21 cellular contexts compared by ENCODE assay signal in genomic region chr9:137626448-137626847, GRCh38. TPM values are rescaled to one million over a fixed set of nuclear protein-coding genes. Genes with fewer than 3 reads are reported as not detected.
DNase-seq lines count a peak whose midpoint lies in the region; ATAC-seq, FAIRE-seq and TF ChIP-seq lines count a peak whose summit lies in the region.
"Had no signal": no experiment of that assay in that cellular context is flagged by ENCODE, and none has a peak within 500 bp of the region (broad histone marks: within the 10 kb centered on the region; RNA-seq: fewer than 3 reads in every experiment).

No MANE protein-coding gene starts in this region.

- RAD21 ChIA-PET in GM12878 (lab: Charles Lee; ENCODE audit: unreplicated experiment) = no interaction called here

- no TSS peak for BruUV-seq in GM12878 (replicated peaks; lab: Mats Ljungman, UMichigan)

- no peak for TF ChIP-seq RAD21 in GM12878 (IDR thresholded peaks at IDR 0.05; ENCODE audit: insufficient read depth, low read depth, low read length)

- SMC1A ChIA-PET in GM12878 (lab: Charles Lee; ENCODE audit: uncharacterized antibody, unreplicated experiment) = no interaction called here

- peak overlapping the region; percentile 32 for H3K4me3 Mint-ChIP-seq in CD4-positive, alpha-beta T cell
- peak overlapping the region in 1 of 3 donors; percentile 44 for H3K4me3 Mint-ChIP-seq in T-cell
- H3K4me3 Mint-ChIP-seq: HFFc6, type B pancreatic cell had no signal

- no peak for TF ChIP-seq CTCF in CD4-positive, alpha-beta T cell (IDR thresholded peaks at IDR 0.05)
- TF ChIP-seq CTCF in GM12878 (IDR thresholded peaks at IDR 0.05 in 2 of 3, conservative IDR thresholded peaks at IDR 0.05 in 1 of 3; ENCODE audit: control insufficient read depth in 2 of 3, extremely low read depth in 1 of 3, insufficient read depth in 1 of 3, low read depth in 3 of 3, low read length in 3 of 3) = no peak

- H2AFZ ChIP-seq in GM12878 (ENCODE audit: control insufficient read depth, low read depth, low read length) = no peak overlapping the region

- no peak overlapping the region for H3K4me3 ChIP-seq in GM12878
- H3K4me3 ChIP-seq: lung had no signal

- in situ Hi-C loops in GM12878 (cut with MboI) = no loop called here

- H3K27ac ChIP-seq in CD4-positive, alpha-beta T cell (ENCODE audit: low read depth, low read length) = no peak overlapping the region
- no peak overlapping the region for H3K27ac ChIP-seq in GM12878 (ENCODE audit: control insufficient read depth, insufficient read depth)
- H3K27ac ChIP-seq: brain microvascular endothelial cell, VCaP had no signal

- peak overlapping the region; percentile 53 for H3K27ac Mint-ChIP-seq in CD4-positive, alpha-beta T cell
- H3K27ac Mint-ChIP-seq in T-cell = peak overlapping the region; percentile 69 to 83
- H3K27ac Mint-ChIP-seq: activated T-cell treated with anti-CD3 and anti-CD28 coated beads, Interleukin-2, amount 50 U/mL, for 72 hours; HFFc6; type B pancreatic cell had no signal

- peaks cover 59% of the 10 kb centered on the region for H3K4me1 Mint-ChIP-seq in CD4-positive, alpha-beta T cell (ENCODE audit: low read depth)
- peaks cover 61 to 68% (median 67%) of the 10 kb centered on the region in 3 donors for H3K4me1 Mint-ChIP-seq in T-cell

- H4K20me1 ChIP-seq in GM12878 (ENCODE audit: control insufficient read depth, insufficient read depth) = no peaks in the 10 kb centered on the region

- no peaks in the 10 kb centered on the region for H3K27me3 ChIP-seq in CD4-positive, alpha-beta T cell (ENCODE audit: control insufficient read depth, insufficient read depth, low read length)
- no peaks in the 10 kb centered on the region for H3K27me3 ChIP-seq in GM12878 (replicated peaks in 1 of 2; ENCODE audit: control insufficient read depth in 2 of 2, insufficient read depth in 2 of 2, low read length in 1 of 2)
- H3K27me3 ChIP-seq: brain microvascular endothelial cell had no signal

- no peak for FAIRE-seq in GM12878 (lab: Jason Lieb, UNC)
- FAIRE-seq: D721Med, frontal cortex, kidney had no signal

- no peak overlapping the region for H3K9ac ChIP-seq in GM12878 (ENCODE audit: control insufficient read depth, insufficient read depth, low read length)

- CTCF ChIA-PET in CD4-positive, alpha-beta T cell (lab: Charles Lee) = no interaction called here
- CTCF ChIA-PET in T-cell (lab: Charles Lee) (no interaction called here), GM12878 (lab: Yijun Ruan, JAX) (no interaction called here)

- peaks cover 44% of the 10 kb centered on the region for H3K4me1 ChIP-seq in GM12878 (ENCODE audit: control insufficient read depth, insufficient read depth, low read length)

- DNase-seq in CD4-positive, alpha-beta T cell = no peak
- peak; percentile 60 for DNase-seq in GF-D8 (lab: John Stamatoyannopoulos, UW)
- DNase-seq in T-cell = no peak
- no peak for DNase-seq in GM12878 (ENCODE audit: low read depth, low spot score)
- no peak for DNase-seq in C1 segment of cervical spinal cord (lab: John Stamatoyannopoulos, UW)
- no peak for DNase-seq in LoVo (ENCODE audit: low spot score)
- DNase-seq: activated T-cell treated with anti-CD3 and anti-CD28 coated beads, Interleukin-2, amount 50 U/mL, for 72 hours; brain microvascular endothelial cell; effector memory CD4-positive, alpha-beta T cell; HFFc6; kidney; NCI-H187 treated with DMSO at 0.1 percent for 48 hours; NK-92 treated with Interleukin-12 subunit alpha and Interleukin-12 subunit beta, amount 100 ng/mL, for 24 hours; stimulated activated CD4-positive, alpha-beta T cell treated with anti-CD3 and anti-CD28 coated beads, Interleukin-4, amount 100 ng/mL, for 1 hour had no signal

- H3K36me3 Mint-ChIP-seq in CD4-positive, alpha-beta T cell (ENCODE audit: low read depth) = peaks cover 5% of the 10 kb centered on the region
- peaks cover 3% of the 10 kb centered on the region for H3K36me3 Mint-ChIP-seq in T-cell

- intact Hi-C loops in CD4-positive, alpha-beta T cell (cut with DNase I, micrococcal nuclease) = no loop called here
- intact Hi-C loops in GM12878 (cut with micrococcal nuclease; ENCODE audit: unreplicated experiment) = no loop called here

- 0 out of 2 replicates have a peak overlapping the region, but pooled peaks have one; percentile 3 for H3K4me2 ChIP-seq in GM12878 (ENCODE audit: control insufficient read depth, insufficient read depth)

- POLR2A ChIA-PET in CD4-positive, alpha-beta T cell (lab: Charles Lee) = no interaction called here
- POLR2A ChIA-PET in T-cell (lab: Charles Lee) (no interaction called here), GM12878 (lab: Charles Lee) (no interaction called here)

- no peaks in the 10 kb centered on the region for H3K9me3 ChIP-seq in CD4-positive, alpha-beta T cell (ENCODE audit: control insufficient read depth, low read length)
- no peaks in the 10 kb centered on the region; the same call in 2 of the 3 replicates for H3K9me3 ChIP-seq in GM12878 (replicated peaks; ENCODE audit: control insufficient read depth, insufficient read depth, low read length)

- H3K36me3 ChIP-seq in GM12878 (ENCODE audit: control insufficient read depth in 2 of 2, insufficient read depth in 2 of 2, low read length in 1 of 2) = no peaks in the 10 kb centered on the region; a peak in 1 of 4 replicates
- H3K36me3 ChIP-seq: brain microvascular endothelial cell had no signal

- TF ChIP-seq POLR2A in GM12878 (IDR thresholded peaks at IDR 0.05; ENCODE audit: low read depth, low read length) = no peak

- ATAC-seq in CD4-positive, alpha-beta T cell (ENCODE audit: poor library complexity) = no peak
- ATAC-seq in T-cell (replicated peaks in 1 of 4) (no peak), GM12878 (no peak), GM18498 (IDR thresholded peaks at IDR 0.05; ENCODE audit: unreplicated experiment) (no peak)
- ATAC-seq: activated T-cell treated with anti-CD3 and anti-CD28 coated beads, Interleukin-2, amount 50 U/mL, for 72 hours; esophagus mucosa had no signal

- H3K79me2 ChIP-seq in GM12878 (ENCODE audit: control insufficient read depth, insufficient read depth, low read length) = peaks cover 95% of the 10 kb centered on the region

- no peak for TF ChIP-seq EP300 in GM12878 (IDR thresholded peaks at IDR 0.05; ENCODE audit: borderline replicate concordance in 1 of 2, control insufficient read depth in 1 of 2, low read depth in 2 of 2, low read length in 2 of 2)

- no peaks in the 10 kb centered on the region for H3K27me3 Mint-ChIP-seq in CD4-positive, alpha-beta T cell
- no peaks in the 10 kb centered on the region for H3K27me3 Mint-ChIP-seq in T-cell
- H3K27me3 Mint-ChIP-seq: type B pancreatic cell had no signal

- H3K9me3 Mint-ChIP-seq in CD4-positive, alpha-beta T cell = no peaks in the 10 kb centered on the region
- no peaks in the 10 kb centered on the region for H3K9me3 Mint-ChIP-seq in T-cell
- H3K9me3 Mint-ChIP-seq: activated T-cell treated with anti-CD3 and anti-CD28 coated beads, Interleukin-2, amount 50 U/mL, for 72 hours; HFFc6; type B pancreatic cell had no signal

- WGBS in GM12878 (ENCODE audit: insufficient coverage, insufficient replicate concordance, low lambda C conversion rate, missing lambda C conversion rate) = 100% methylated on average over 4 of the region's 4 CpGs

RNA-seq across cellular contexts. Expression of gene EHMT1, which starts 7.6 kb away (rescaled TPM):
- 10 to 100 TPM; 80.6 to 87.8 TPM for total RNA-seq in CD4-positive, alpha-beta T cell
- total RNA-seq in T-cell (100 to 1,000 TPM; 113 to 124 (median 121) TPM), GM12878 (2014; rRNA removed) (85.3 and 88.4 TPM in 2 replicates), GM12878 (2014; rRNA removed; fragmentation: Illumina TruSeq; extraction: Trizol) (38.1 and 44.4 TPM in 2 replicates), GM12878 (2021) (97.3 and 100 TPM in 2 replicates)
- total RNA-seq in GM12878 (2013; cell fraction: nucleolus; rRNA removed) = 216 and 231 TPM in 2 replicates
- polyA plus RNA-seq in GM12878 (2011; ENCODE audit: low read depth) = 24.3 TPM
- polyA plus RNA-seq in GM12878 (2011; rRNA removed) (28.6 and 42.2 TPM in 2 replicates), GM12878 (2014; fragmentation: Illumina TruSeq; extraction: Trizol) (25.6 and 37.5 TPM in 2 replicates), GM12878 (2014; fragmentation: Nextera tagmentation; extraction: Ambion mirVana) (1 to 10 TPM; 2.9 to 4.6 TPM), GM12878 (2014; rRNA removed) (64.6 and 79.3 TPM in 2 replicates), GM12878 (2016; fragmentation: Nextera tagmentation; extraction: Ambion mirVana) (10 to 100 TPM; 51.9 to 56.0 TPM)
- polyA plus RNA-seq in GM12878 (2011; cell fraction: cytosol; rRNA removed) = 49.1 and 60.5 TPM in 2 replicates
- 128 and 198 TPM in 2 replicates for polyA plus RNA-seq in GM12878 (2011; cell fraction: nucleus; rRNA removed)
- polyA plus RNA-seq in GM12878 (2012) = 67.8 and 67.9 TPM in 2 replicates
- polyA minus RNA-seq in GM12878 (2011; rRNA and poly(A)+ RNA removed) = 91.4 and 132 TPM in 2 replicates
- polyA minus RNA-seq in GM12878 (2011; cell fraction: cytosol; rRNA and poly(A)+ RNA removed) = 45.1 and 45.4 TPM in 2 replicates
- polyA minus RNA-seq in GM12878 (2011; cell fraction: nucleus; rRNA and poly(A)+ RNA removed) = 50.1 and 84.0 TPM in 2 replicates

RNA-seq across cellular contexts. Expression of gene ARRDC1, which starts 21.0 kb away (rescaled TPM):
- 10 to 100 TPM; 45.5 to 50.7 TPM for total RNA-seq in CD4-positive, alpha-beta T cell
- total RNA-seq in T-cell = 100 to 1,000 TPM in 3 of 5 donors, 10 to 100 TPM in 2; 54.7 to 123 (median 103) TPM
- 50.1 and 58.2 TPM in 2 replicates for total RNA-seq in GM12878 (2013; cell fraction: nucleolus; rRNA removed)
- 24.6 and 25.2 TPM in 2 replicates for total RNA-seq in GM12878 (2014; rRNA removed)
- 5.8 and 6.2 TPM in 2 replicates for total RNA-seq in GM12878 (2014; rRNA removed; fragmentation: Illumina TruSeq; extraction: Trizol)
- total RNA-seq in GM12878 (2021) = 21.0 and 23.1 TPM in 2 replicates
- 16.1 TPM for polyA plus RNA-seq in GM12878 (2011; ENCODE audit: low read depth)
- polyA plus RNA-seq in GM12878 (2011; rRNA removed) = 10.2 and 21.8 TPM in 2 replicates
- polyA plus RNA-seq in GM12878 (2011; cell fraction: cytosol; rRNA removed) = 22.0 and 37.0 TPM in 2 replicates
- 149 and 164 TPM in 2 replicates for polyA plus RNA-seq in GM12878 (2011; cell fraction: nucleus; rRNA removed)
- polyA plus RNA-seq in GM12878 (2012) = 24.1 and 26.4 TPM in 2 replicates
- 1.4 and 9.3 TPM in 2 replicates for polyA plus RNA-seq in GM12878 (2014; fragmentation: Illumina TruSeq; extraction: Trizol)
- polyA plus RNA-seq in GM12878 (2014; fragmentation: Nextera tagmentation; extraction: Ambion mirVana) = under 1 TPM; 0.23 to 0.97 TPM
- polyA plus RNA-seq in GM12878 (2014; rRNA removed) = 30.3 and 34.4 TPM in 2 replicates
- 10 to 100 TPM; 20.8 to 23.0 TPM for polyA plus RNA-seq in GM12878 (2016; fragmentation: Nextera tagmentation; extraction: Ambion mirVana)
- polyA minus RNA-seq in GM12878 (2011; rRNA and poly(A)+ RNA removed) = 14.1 and 25.7 TPM in 2 replicates
- polyA minus RNA-seq in GM12878 (2011; cell fraction: cytosol; rRNA and poly(A)+ RNA removed) = 8.4 and 10.0 TPM in 2 replicates
- polyA minus RNA-seq in GM12878 (2011; cell fraction: nucleus; rRNA and poly(A)+ RNA removed) = 23.7 and 44.2 TPM in 2 replicates

RNA-seq across cellular contexts. Expression of gene ZMYND19, which starts 36.1 kb away (rescaled TPM):
- total RNA-seq in CD4-positive, alpha-beta T cell = 10 to 100 TPM in 1 of 2 experiments, 1 to 10 TPM in 1; 8.6 to 11.3 TPM
- total RNA-seq in T-cell (10 to 100 TPM; 18.7 to 42.0 (median 33.3) TPM), GM12878 (2014; rRNA removed) (38.6 and 43.8 TPM in 2 replicates), GM12878 (2014; rRNA removed; fragmentation: Illumina TruSeq; extraction: Trizol) (22.6 and 25.7 TPM in 2 replicates), GM12878 (2021) (50.6 and 54.8 TPM in 2 replicates)
- 20.6 and 23.2 TPM in 2 replicates for total RNA-seq in GM12878 (2013; cell fraction: nucleolus; rRNA removed)
- polyA plus RNA-seq in GM12878 (2011; ENCODE audit: low read depth) = 8.7 TPM
- polyA plus RNA-seq in GM12878 (2011; rRNA removed) (15.6 and 20.4 TPM in 2 replicates), GM12878 (2014; fragmentation: Illumina TruSeq; extraction: Trizol) (6.2 and 19.7 TPM in 2 replicates), GM12878 (2014; fragmentation: Nextera tagmentation; extraction: Ambion mirVana) (1 to 10 TPM in 1 of 2 experiments, under 1 TPM in 1; 0.84 to 2.6 TPM), GM12878 (2014; rRNA removed) (51.2 and 53.0 TPM in 2 replicates), GM12878 (2016; fragmentation: Nextera tagmentation; extraction: Ambion mirVana) (1 to 10 TPM; 3.2 to 7.1 TPM)
- 21.9 and 29.7 TPM in 2 replicates for polyA plus RNA-seq in GM12878 (2011; cell fraction: cytosol; rRNA removed)
- polyA plus RNA-seq in GM12878 (2011; cell fraction: nucleus; rRNA removed) = 89.6 and 118 TPM in 2 replicates
- 18.7 and 20.9 TPM in 2 replicates for polyA plus RNA-seq in GM12878 (2012)
- polyA minus RNA-seq in GM12878 (2011; rRNA and poly(A)+ RNA removed) = 6.7 and 12.6 TPM in 2 replicates
- 6.0 and 10.9 TPM in 2 replicates for polyA minus RNA-seq in GM12878 (2011; cell fraction: cytosol; rRNA and poly(A)+ RNA removed)
- polyA minus RNA-seq in GM12878 (2011; cell fraction: nucleus; rRNA and poly(A)+ RNA removed) = 13.7 and 21.2 TPM in 2 replicates

RNA-seq across cellular contexts. Expression of gene DPH7, which starts 47.7 kb away (rescaled TPM):
- 10 to 100 TPM; 36.4 to 36.8 TPM for total RNA-seq in CD4-positive, alpha-beta T cell
- total RNA-seq in T-cell (10 to 100 TPM; 45.0 to 71.0 (median 66.3) TPM), GM12878 (2014; rRNA removed) (27.6 and 29.5 TPM in 2 replicates), GM12878 (2014; rRNA removed; fragmentation: Illumina TruSeq; extraction: Trizol) (17.6 and 18.4 TPM in 2 replicates), GM12878 (2021) (30.0 and 33.8 TPM in 2 replicates)
- total RNA-seq in GM12878 (2013; cell fraction: nucleolus; rRNA removed) = 59.6 and 64.6 TPM in 2 replicates
- polyA plus RNA-seq in GM12878 (2011; ENCODE audit: low read depth) = 26.0 TPM
- polyA plus RNA-seq in GM12878 (2011; rRNA removed) (19.8 and 26.7 TPM in 2 replicates), GM12878 (2014; fragmentation: Illumina TruSeq; extraction: Trizol) (16.3 and 24.2 TPM in 2 replicates), GM12878 (2014; fragmentation: Nextera tagmentation; extraction: Ambion mirVana) (10 to 100 TPM in 1 of 2 experiments, 1 to 10 TPM in 1; 8.7 to 11.8 TPM), GM12878 (2014; rRNA removed) (36.9 and 41.8 TPM in 2 replicates), GM12878 (2016; fragmentation: Nextera tagmentation; extraction: Ambion mirVana) (10 to 100 TPM; 36.3 to 40.0 TPM)
- polyA plus RNA-seq in GM12878 (2011; cell fraction: cytosol; rRNA removed) = 26.5 and 36.1 TPM in 2 replicates
- 134 and 147 TPM in 2 replicates for polyA plus RNA-seq in GM12878 (2011; cell fraction: nucleus; rRNA removed)
- polyA plus RNA-seq in GM12878 (2012) = 21.6 and 24.1 TPM in 2 replicates
- 14.3 and 16.7 TPM in 2 replicates for polyA minus RNA-seq in GM12878 (2011; rRNA and poly(A)+ RNA removed)
- 7.2 and 8.8 TPM in 2 replicates for polyA minus RNA-seq in GM12878 (2011; cell fraction: cytosol; rRNA and poly(A)+ RNA removed)
- 18.0 and 27.4 TPM in 2 replicates for polyA minus RNA-seq in GM12878 (2011; cell fraction: nucleus; rRNA and poly(A)+ RNA removed)
